In genomic region chr5:90690317-90690716, GRCh38 we compare ENCODE assay signal across 18 cellular contexts.
DNase-seq lines count a peak whose midpoint lies in the region; ATAC-seq lines count a peak whose summit lies in the region.
"Had no signal": no experiment of that assay in that cellular context is flagged by ENCODE, and none has a peak within 500 bp of the region (broad histone marks: within the 10 kb centered on the region; RNA-seq: fewer than 3 reads in every experiment).

No MANE protein-coding gene starts in this region.

- CTCF ChIA-PET in naive thymus-derived CD4-positive, alpha-beta T cell (lab: Charles Lee) = no interaction called here

- intact Hi-C loops in naive thymus-derived CD4-positive, alpha-beta T cell (cut with micrococcal nuclease) = no loop called here

- no peak overlapping the region for H3K27ac Mint-ChIP-seq in naive thymus-derived CD4-positive, alpha-beta T cell
- H3K27ac Mint-ChIP-seq: CD8-positive, alpha-beta T cell; HFFc6 had no signal

- no peaks in the 10 kb centered on the region for H3K27me3 ChIP-seq in BLaER1 treated with 17β-estradiol and CSF1 and Interleukin-3, amounts not matched to agents 10 nM and 100 nM
- no peaks in the 10 kb centered on the region for H3K27me3 ChIP-seq in naive thymus-derived CD4-positive, alpha-beta T cell (ENCODE audit: control insufficient read depth in 2 of 2, insufficient read depth in 2 of 2, low read length in 2 of 2)

- peak overlapping the region; percentile 18 to 88 (median 57); a peak in 21 of 22 replicates for H3K4me2 ChIP-seq in BLaER1 treated with 17β-estradiol and CSF1 and Interleukin-3, amounts not matched to agents 10 nM and 100 nM
- H3K4me2 ChIP-seq: A549 had no signal

- H3K27ac ChIP-seq in BLaER1 treated with 17β-estradiol and CSF1 and Interleukin-3, amounts not matched to agents 10 nM and 100 nM = peak overlapping the region in 10 of 11 experiments; percentile 8 to 81 (median 72); a peak in 18 of 22 replicates
- no peak overlapping the region for H3K27ac ChIP-seq in naive thymus-derived CD4-positive, alpha-beta T cell (ENCODE audit: low read depth, low read length)
- H3K27ac ChIP-seq: A549, HL-60 had no signal

- no peaks in the 10 kb centered on the region for H3K36me3 Mint-ChIP-seq in naive thymus-derived CD4-positive, alpha-beta T cell
- H3K36me3 Mint-ChIP-seq: CD8-positive, alpha-beta T cell had no signal

- H3K4me3 ChIP-seq in BLaER1 treated with 17β-estradiol and CSF1 and Interleukin-3, amounts not matched to agents 10 nM and 100 nM = no peak overlapping the region; a peak in 1 of 20 replicates
- H3K4me3 ChIP-seq in naive thymus-derived CD4-positive, alpha-beta T cell (ENCODE audit: low read length) = no peak overlapping the region
- H3K4me3 ChIP-seq: A549 had no signal

- H3K4me3 Mint-ChIP-seq in naive thymus-derived CD4-positive, alpha-beta T cell = no peak overlapping the region
- H3K4me3 Mint-ChIP-seq: CD8-positive, alpha-beta T cell; HFFc6 had no signal

- peak overlapping the region in 6 of 11 experiments; percentile 15 to 63 (median 56); a peak in 9 of 22 replicates for H3K9ac ChIP-seq in BLaER1 treated with 17β-estradiol and CSF1 and Interleukin-3, amounts not matched to agents 10 nM and 100 nM

- POLR2A ChIA-PET in naive thymus-derived CD4-positive, alpha-beta T cell (lab: Charles Lee) = no interaction called here

- H4K20me1 ChIP-seq in BLaER1 treated with 17β-estradiol and CSF1 and Interleukin-3, amounts not matched to agents 10 nM and 100 nM = no peaks in the 10 kb centered on the region

- no peaks in the 10 kb centered on the region for H3K36me3 ChIP-seq in BLaER1 treated with 17β-estradiol and CSF1 and Interleukin-3, amounts not matched to agents 10 nM and 100 nM
- no peaks in the 10 kb centered on the region for H3K36me3 ChIP-seq in naive thymus-derived CD4-positive, alpha-beta T cell (ENCODE audit: control insufficient read depth in 2 of 3, insufficient read depth in 3 of 3, low read length in 3 of 3)

- H3K4me1 ChIP-seq in BLaER1 treated with 17β-estradiol and CSF1 and Interleukin-3, amounts not matched to agents 10 nM and 100 nM = peaks cover 9 to 35% (median 22%) of the 10 kb centered on the region in 10 experiments
- H3K4me1 ChIP-seq in naive thymus-derived CD4-positive, alpha-beta T cell (ENCODE audit: control insufficient read depth in 2 of 2, insufficient read depth in 2 of 2, low read length in 2 of 2) = no peaks in the 10 kb centered on the region
- H3K4me1 ChIP-seq: A549 had no signal

- peaks cover 0 to 12% (median 0%) of the 10 kb centered on the region in 11 experiments; a peak in 6 of 22 replicates for H3K9me3 ChIP-seq in BLaER1 treated with 17β-estradiol and CSF1 and Interleukin-3, amounts not matched to agents 10 nM and 100 nM (replicated peaks in 1 of 11)
- no peaks in the 10 kb centered on the region for H3K9me3 ChIP-seq in naive thymus-derived CD4-positive, alpha-beta T cell (ENCODE audit: control insufficient read depth in 2 of 3, low read length in 3 of 3)
- H3K9me3 ChIP-seq: A549 had no signal

- in situ Hi-C loops in KBM-7 (cut with MboI; ENCODE audit: low pct_unique_long_range_greater_than_20kb, low sequenced_read_pairs) = no loop called here

- no peaks in the 10 kb centered on the region for H3K4me1 Mint-ChIP-seq in naive thymus-derived CD4-positive, alpha-beta T cell

- ATAC-seq in naive thymus-derived CD4-positive, alpha-beta T cell = peak; percentile 54
- ATAC-seq: A549; CD8-positive, alpha-beta T cell had no signal

- H3K27me3 Mint-ChIP-seq in naive thymus-derived CD4-positive, alpha-beta T cell = peaks cover 0 to 11% (median 0%) of the 10 kb centered on the region in 5 donors

- DNase-seq in KBM-7 (peak; percentile 9), OCI-M1 (lab: John Stamatoyannopoulos, UW) (peak; percentile 17), C1 segment of cervical spinal cord (lab: John Stamatoyannopoulos, UW) (no peak), SKM-1 treated with dmso at 0.1 percent for 144 hours (lab: John Stamatoyannopoulos, UW; ENCODE audit: unreplicated experiment) (no peak), HuH-7 (ENCODE audit: low spot score) (no peak), NOMO-1 (lab: John Stamatoyannopoulos, UW; ENCODE audit: unreplicated experiment in 2 of 2) (no peak)
- DNase-seq in naive thymus-derived CD4-positive, alpha-beta T cell = no peak
- DNase-seq: CD8-positive, alpha-beta T cell; COR-L47; DMS153; DMS79 treated with DMSO at 0.1 percent for 48 hours; EL; HCEC 1CT; HFFc6; KG1 had no signal

- H3K9me3 Mint-ChIP-seq in naive thymus-derived CD4-positive, alpha-beta T cell = peaks cover 0 to 8% (median 3%) of the 10 kb centered on the region in 11 donors

Comparison
In these comparisons a context has a peak if more than half of its experiments do, and no peak if none do; other contexts are left out.
1. DNase-seq: peak in KBM-7 (single experiment) and OCI-M1 (single experiment); none in naive thymus-derived CD4-positive, alpha-beta T cell (0 of 9), C1 segment of cervical spinal cord (0 of 14), SKM-1 treated with dmso at 0.1 percent for 144 hours (single experiment), HuH-7 (single experiment) and NOMO-1 (0 of 2).